In the genomic region with DNA sequence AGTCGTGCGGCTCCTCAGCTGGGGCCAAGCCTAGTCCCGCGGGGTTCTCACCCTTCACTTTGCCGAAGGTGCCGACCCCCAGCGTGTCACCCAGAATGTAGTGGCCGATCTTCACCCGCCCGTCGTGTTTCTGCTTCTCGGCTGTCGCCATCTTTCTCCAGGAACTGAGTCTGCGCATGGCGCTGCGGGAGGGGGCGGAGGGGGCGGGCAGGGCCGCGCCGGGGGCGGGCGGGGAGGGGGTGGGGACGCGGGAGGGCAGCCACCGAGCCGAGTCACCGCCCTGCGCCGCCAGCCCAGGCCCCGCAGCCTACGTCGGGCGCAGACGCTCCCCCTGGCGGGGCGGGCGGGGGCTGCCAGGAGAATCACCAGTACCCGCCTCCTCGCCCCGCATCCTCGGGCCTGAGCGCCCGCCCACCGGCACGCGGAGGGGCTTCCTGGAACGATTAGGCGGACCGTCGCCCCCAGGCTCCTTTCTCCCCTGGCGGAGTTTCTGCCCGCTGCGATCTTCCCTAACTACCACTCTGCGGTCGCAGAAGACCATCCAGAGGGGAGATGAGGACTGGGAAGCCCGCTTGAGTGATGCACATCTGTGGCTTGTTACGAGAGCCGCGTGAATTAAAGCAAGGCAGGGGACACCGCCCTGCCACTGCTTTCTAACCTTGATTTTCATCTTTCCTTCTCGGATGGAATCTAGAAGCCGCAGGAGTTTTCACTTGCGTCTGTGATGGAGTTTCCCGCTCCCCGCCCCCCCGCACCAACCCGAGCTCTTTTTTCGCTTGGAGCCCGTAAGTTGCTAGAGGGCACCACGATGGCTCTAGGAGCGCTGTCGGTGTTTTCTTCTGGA, we compare ENCODE assay signal across 8 cellular contexts. TPM values are rescaled to one million over a fixed set of nuclear protein-coding genes. Genes with fewer than 3 reads are reported as not detected.
DNase-seq lines count a peak whose midpoint lies in the region; ATAC-seq and TF ChIP-seq lines count a peak whose summit lies in the region.

A gene (minus strand): TSS at position 363 of the 844 bp plus-strand sequence. CDS start 185 bp downstream, at position 178.

- H3K4me1 Mint-ChIP-seq in type B pancreatic cell (ENCODE audit: unreplicated experiment), result peaks cover 28% of the 10 kb centered on the region

- H3K4me3 ChIP-seq in adipocyte (ENCODE audit: low read length), result peak within 1 kb of the TSS; percentile 97

- peak within 1 kb of the TSS; percentile 93 for H3K9ac ChIP-seq in adipocyte (ENCODE audit: low read length)

- no peaks in the 10 kb centered on the region for H3K9me3 Mint-ChIP-seq in type B pancreatic cell

- TF ChIP-seq CTCF in GM13977 (IDR thresholded peaks at IDR 0.05; ENCODE audit: extremely low read depth, insufficient read depth, missing control alignments) (peak; percentile 69), type B pancreatic cell (conservative IDR thresholded peaks at IDR 0.05) (peak; percentile 83)

- H3K27me3 Mint-ChIP-seq in type B pancreatic cell, result peaks cover 3% of the 10 kb centered on the region

- DNase-seq in GM13977 (ENCODE audit: low spot score) (peak; percentile 92), NCI-H1436 treated with DMSO at 0.1 percent for 48 hours (lab: John Stamatoyannopoulos, UW) (peak; percentile 28), T follicular helper cell (ENCODE audit: low read depth) (peak; percentile 87), adipocyte (ENCODE audit: low read depth) (peak; percentile 96), cardiac septum (ENCODE audit: low spot score) (peak; percentile 95), posterior cingulate gyrus (peak; percentile 75 to 98 (median 86)), type B pancreatic cell (ENCODE audit: extremely low spot score, unreplicated experiment) (peak; percentile 94)

- no peaks in the 10 kb centered on the region for H3K36me3 ChIP-seq in adipocyte (ENCODE audit: control insufficient read depth, insufficient read depth, low read length, severe bottlenecking)

- H3K4me3 Mint-ChIP-seq in type B pancreatic cell, result peak within 1 kb of the TSS; percentile 95

- H3K36me3 Mint-ChIP-seq in type B pancreatic cell, result peaks cover 10% of the 10 kb centered on the region

- no peaks in the 10 kb centered on the region for H3K9me3 ChIP-seq in adipocyte (ENCODE audit: control insufficient read depth, low read length)

- peak; percentile 95 for ATAC-seq in HG02870 (IDR thresholded peaks at IDR 0.05; ENCODE audit: unreplicated experiment)

- H3K4me1 ChIP-seq in adipocyte (ENCODE audit: control insufficient read depth, insufficient read depth, low read length), result peaks cover 21% of the 10 kb centered on the region

- in situ Hi-C loops in GM13977 (cut with MboI; ENCODE audit: low pct_unique_long_range_greater_than_20kb, low sequenced_read_pairs, unreplicated experiment), result no loop called here

- no peaks in the 10 kb centered on the region for H3K27me3 ChIP-seq in adipocyte (replicated peaks; ENCODE audit: control insufficient read depth, insufficient read depth, low read length)

- H3K27ac Mint-ChIP-seq in type B pancreatic cell, result peak within 1 kb of the TSS; percentile 89

- intact Hi-C loops in cardiac septum (cut with DNase I), result loop anchor here (1.0 kb wide), 1 partner anchor 37 kb away; a partner anchor contains a TSS
- intact Hi-C loops in posterior cingulate gyrus (cut with DNase I), result loop anchor here (1.0 kb wide), 1 partner anchor 36 kb away; no protein-coding TSS in a partner anchor

RNA-seq across cellular contexts. Expression of the gene that starts here (rescaled TPM):
- 50.5 TPM for total RNA-seq in cardiac septum
- total RNA-seq in type B pancreatic cell (ENCODE audit: low replicate concordance), result 58.2 and 58.6 TPM in 2 replicates

Comparison
In these comparisons a context has a peak if more than half of its experiments do, and no peak if none do; other contexts are left out.
1. Peak in every context shown above with its lines: DNase-seq, ATAC-seq and H3K4me3 ChIP-seq.
2. DNase-seq: peak in every context shown above with its lines; median percentile 96 in adipocyte; 95 in cardiac septum; 94 in type B pancreatic cell; 92 in GM13977; 87 in T follicular helper cell; 86 in posterior cingulate gyrus; 28 in NCI-H1436 treated with DMSO at 0.1 percent for 48 hours.